ENCODE assay signal across 8 cellular contexts in genomic region chr12:79933580-79934264, GRCh38. TPM values are rescaled to one million over a fixed set of nuclear protein-coding genes. Genes with fewer than 3 reads are reported as not detected.
DNase-seq lines count a peak whose midpoint lies in the region; ATAC-seq and TF ChIP-seq lines count a peak whose summit lies in the region.

No MANE protein-coding gene starts in this region.

- WGBS in lower leg skin, 2 donors = 0 to 1% methylated on average over 14 of the region's 14 CpGs
- 1% methylated on average over 14 of the region's 14 CpGs for WGBS in testis, 2 donors

- H3K4me3 ChIP-seq in GM06990 (replicated peaks; ENCODE audit: low read depth, low read length) (peak overlapping the region; percentile 100), OCI-LY7 (ENCODE audit: low read depth, low read length, poor library complexity, severe bottlenecking) (peak overlapping the region; percentile 100), lower leg skin (ENCODE audit: low read depth, poor library complexity, severe bottlenecking) (peak overlapping the region; percentile 76), testis (peak overlapping the region; percentile 95 to 99)

- TSS peak; percentile 53 for BruUV-seq in OCI-LY7 (replicated peaks; lab: Mats Ljungman, UMichigan)

- peak; percentile 2 for ATAC-seq in central memory CD8-positive, alpha-beta T cell (replicated peaks; ENCODE audit: extremely low read depth, poor library complexity, severe bottlenecking)
- ATAC-seq in HG02571 (IDR thresholded peaks at IDR 0.05; ENCODE audit: unreplicated experiment) = no peak

- H3K27me3 ChIP-seq in GM06990 (replicated peaks; ENCODE audit: control insufficient read depth, insufficient read depth, low read length) (no peaks in the 10 kb centered on the region), testis (no peaks in the 10 kb centered on the region)

- H3K4me2 ChIP-seq in OCI-LY7 (ENCODE audit: low read length) = peak overlapping the region; percentile 84

- H3K36me3 Mint-ChIP-seq in central memory CD8-positive, alpha-beta T cell (ENCODE audit: insufficient read depth) = peaks cover 24% of the 10 kb centered on the region

- H3K4me1 ChIP-seq in OCI-LY7 (ENCODE audit: insufficient read depth, low read length, poor library complexity, severe bottlenecking) = peaks cover 30% of the 10 kb centered on the region
- H3K4me1 ChIP-seq in testis = peaks cover 5% of the 10 kb centered on the region

- TF ChIP-seq POLR2A in lower leg skin (IDR thresholded peaks at IDR 0.05) (no peak), testis (IDR thresholded peaks at IDR 0.05) (no peak)

- H3K9me2 ChIP-seq in OCI-LY7 (ENCODE audit: insufficient read depth, low read length) = no peaks in the 10 kb centered on the region

- peak overlapping the region; percentile 98 for H3K27ac Mint-ChIP-seq in central memory CD8-positive, alpha-beta T cell (ENCODE audit: low read depth)

- H3K9me3 Mint-ChIP-seq in central memory CD8-positive, alpha-beta T cell = no peaks in the 10 kb centered on the region

- H3K4me1 Mint-ChIP-seq in central memory CD8-positive, alpha-beta T cell = peaks cover 53% of the 10 kb centered on the region

- peak overlapping the region; percentile 50; the same call in 1 of the 2 replicates for H2AFZ ChIP-seq in OCI-LY7 (ENCODE audit: low read length)

- peak overlapping the region; percentile 87 for H3K27ac ChIP-seq in OCI-LY7 (ENCODE audit: low read depth, low read length, poor library complexity, severe bottlenecking)
- H3K27ac ChIP-seq in testis = peak overlapping the region; percentile 98 to 99

- H3K27me3 Mint-ChIP-seq in central memory CD8-positive, alpha-beta T cell = no peaks in the 10 kb centered on the region

- H3K4me3 Mint-ChIP-seq in central memory CD8-positive, alpha-beta T cell = peak overlapping the region; percentile 88

- CTCF ChIA-PET in OCI-LY7 (lab: Charles Lee; ENCODE audit: unreplicated experiment) = no interaction called here

- POLR2A ChIA-PET in OCI-LY7 (lab: Charles Lee) = interaction anchor here (0.6 to 2.1 kb wide), 6 partner anchors 9 to 1517 kb away, joined by 3 to 6 read pairs (median 4); no protein-coding TSS in a partner anchor

- intact Hi-C loops in OCI-LY7 (cut with micrococcal nuclease; ENCODE audit: unreplicated experiment) (loop anchor here (2.0 to 5.0 kb wide), 2 partner anchors 46 to 243 kb away; partner anchors contain the start of gene PAWR), lower leg skin (cut with DNase I; ENCODE audit: low total_unique reads) (no loop called here), testis (cut with DNase I; ENCODE audit: low total_unique reads) (loop anchor here (5.0 kb wide), 1 partner anchor 241 kb away; the partner anchor contains the start of gene PAWR)

- peaks cover 35% of the 10 kb centered on the region for H4K20me1 ChIP-seq in OCI-LY7 (ENCODE audit: insufficient read depth, low read length)

- no peak for DNase-seq in GM06990 (ENCODE audit: extremely low read depth, insufficient read length)
- peak; percentile 30 for DNase-seq in HCEC 1CT
- DNase-seq in OCI-LY7 (ENCODE audit: low spot score) = peak; percentile 55
- DNase-seq in central memory CD8-positive, alpha-beta T cell (ENCODE audit: low spot score in 2 of 2) = no peak
- no peak for DNase-seq in lower leg skin (ENCODE audit: low spot score in 2 of 2)
- DNase-seq in testis = peak; percentile 37
- no peak for DNase-seq in GOT3 (lab: John Stamatoyannopoulos, UW)

- H3K9me3 ChIP-seq in OCI-LY7 (ENCODE audit: low read length) (no peaks in the 10 kb centered on the region), testis (no peaks in the 10 kb centered on the region)

- H3K79me2 ChIP-seq in OCI-LY7 (ENCODE audit: insufficient read depth, low read depth, low read length) = peaks cover 65% of the 10 kb centered on the region

- no peaks in the 10 kb centered on the region for H3K36me3 ChIP-seq in GM06990 (ENCODE audit: control insufficient read depth, insufficient read depth, low read length)
- peaks cover 9% of the 10 kb centered on the region; the same call in 1 of the 2 replicates for H3K36me3 ChIP-seq in OCI-LY7 (ENCODE audit: insufficient read depth, low read length)
- H3K36me3 ChIP-seq in testis (ENCODE audit: low read depth, missing control alignments) = no peaks in the 10 kb centered on the region

- TF ChIP-seq CTCF in GM06990 (IDR thresholded peaks at IDR 0.05; ENCODE audit: insufficient read depth, low read length, poor library complexity, severe bottlenecking) = no peak
- TF ChIP-seq CTCF in OCI-LY7 (conservative IDR thresholded peaks at IDR 0.05; ENCODE audit: low read length) = no peak
- no peak for TF ChIP-seq CTCF in lower leg skin (IDR thresholded peaks at IDR 0.05)
- TF ChIP-seq CTCF in testis (IDR thresholded peaks at IDR 0.05) = no peak

RNA-seq across cellular contexts. Expression of gene PPP1R12A, which starts 1.2 kb away (rescaled TPM):
- 44.5 and 75.3 TPM in 2 replicates for total RNA-seq in OCI-LY7 (2014; rRNA removed; shearing (Covaris generic))
- total RNA-seq in OCI-LY7 (2022) (65.1 and 75.2 TPM in 2 replicates), lower leg skin (10 to 100 TPM; 47.6 to 64.1 (median 56.6) TPM), testis (100 to 1,000 TPM; 113 to 119 TPM)
- polyA plus RNA-seq in testis (ENCODE audit: insufficient read depth, low read depth, low replicate concordance) = 22.4 TPM

Comparison
In these comparisons a context has a peak if more than half of its experiments do, and no peak if none do; other contexts are left out.
1. DNase-seq: peak in HCEC 1CT (single experiment), OCI-LY7 (single experiment) and testis (single experiment); none in GM06990 (single experiment), central memory CD8-positive, alpha-beta T cell (0 of 2), lower leg skin (0 of 2) and GOT3 (single experiment).
2. Peak in every context shown above with its lines, with median percentiles within 50 percentile points of each other: H3K4me3 ChIP-seq.